10 cellular contexts compared by ENCODE assay signal in the genomic region with DNA sequence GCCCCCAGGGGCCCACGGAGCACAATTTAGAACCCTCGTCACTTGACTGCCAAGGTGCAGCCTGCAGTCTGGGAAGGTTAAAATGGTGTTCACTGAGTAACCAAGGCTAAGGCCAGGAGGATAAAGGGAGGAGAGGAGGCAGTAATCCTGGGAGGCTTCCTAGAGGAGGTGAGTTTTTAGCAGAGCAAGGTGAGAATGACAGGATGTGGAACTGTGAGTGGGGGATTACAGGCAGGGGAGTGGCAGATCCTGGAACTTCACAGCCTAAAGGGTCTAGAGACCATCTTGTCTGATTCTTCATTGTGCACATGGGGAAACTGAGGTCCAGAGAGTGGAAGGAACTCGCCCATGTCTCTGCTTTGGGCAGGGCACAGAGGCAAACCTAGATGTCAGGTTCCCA.
"Had no signal": no experiment of that assay in that cellular context is flagged by ENCODE, and none has a peak within 500 bp of the region (broad histone marks: within the 10 kb centered on the region; RNA-seq: fewer than 3 reads in every experiment).

No MANE protein-coding gene starts in this region.

- ATAC-seq: HCT116, HepG2 had no signal

- H3K27ac ChIP-seq: GM23248, HL-60 had no signal

- H3K27ac Mint-ChIP-seq: HFFc6 had no signal

- H3K9me3 ChIP-seq: HAP-1 had no signal

- H3K36me3 ChIP-seq: HAP-1 had no signal

- H2AFZ ChIP-seq: GM23248 had no signal

- FAIRE-seq: HepG2 had no signal

- H3K36me3 Mint-ChIP-seq: IgD-negative memory B cell had no signal

- DNase-seq: GM23248, GOT3, H7, HFFc6, KG1 had no signal

- H3K9me3 Mint-ChIP-seq: HFFc6, IgD-negative memory B cell had no signal

- H3K9ac ChIP-seq: GM23248 had no signal

- H3K4me1 ChIP-seq: HAP-1 had no signal

- H3K4me3 Mint-ChIP-seq: HFFc6, IgD-negative memory B cell had no signal

- H3K4me3 ChIP-seq: GM23248, HAP-1 had no signal
